In the genomic region with DNA sequence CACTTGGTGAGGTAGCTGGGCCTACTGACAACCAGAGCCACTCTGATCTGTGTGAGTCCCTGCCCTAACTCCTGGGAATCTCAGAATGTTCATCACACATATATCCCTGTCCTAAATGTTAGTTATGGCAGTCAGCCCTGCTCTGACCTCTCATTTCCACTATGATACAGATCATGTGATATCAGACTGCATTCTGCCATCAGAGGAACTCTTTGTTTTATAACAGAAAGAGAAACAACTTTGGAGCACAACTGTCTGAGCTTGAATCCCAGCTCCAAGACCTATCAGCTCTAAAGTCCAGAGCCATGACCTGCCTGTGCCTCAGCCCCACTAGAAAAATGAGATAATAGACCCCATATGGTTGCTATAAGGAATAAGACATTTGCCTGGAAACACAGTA, we compare ENCODE assay signal across 23 cellular contexts. TPM values are rescaled to one million over a fixed set of nuclear protein-coding genes. Genes with fewer than 3 reads are reported as not detected.
DNase-seq lines count a peak whose midpoint lies in the region; TF ChIP-seq lines count a peak whose summit lies in the region.
"Had no signal": no experiment of that assay in that cellular context is flagged by ENCODE, and none has a peak within 500 bp of the region (broad histone marks: within the 10 kb centered on the region; RNA-seq: fewer than 3 reads in every experiment).

No MANE protein-coding gene starts in this region.

- H3K9me3 ChIP-seq in adrenal gland (replicated peaks in 1 of 3) (no peaks in the 10 kb centered on the region), tibial artery (peaks cover 0 to 4% (median 0%) of the 10 kb centered on the region in 3 donors)
- H3K9me3 ChIP-seq: A549; BE2C; BLaER1 treated with 17β-estradiol and CSF1 and Interleukin-3, amounts not matched to agents 10 nM and 100 nM; Caco-2; HAP-1 had no signal

- H3K27ac ChIP-seq in adrenal gland (peak overlapping the region in 3 of 5 donors; percentile 11 to 88 (median 72)), tibial artery (no peak overlapping the region)
- H3K27ac ChIP-seq: A549; BLaER1 treated with 17β-estradiol and CSF1 and Interleukin-3, amounts not matched to agents 10 nM and 100 nM had no signal

- no peaks in the 10 kb centered on the region for H3K36me3 ChIP-seq in adrenal gland (replicated peaks in 1 of 2)
- H3K36me3 ChIP-seq in tibial artery: no peaks in the 10 kb centered on the region
- H3K36me3 ChIP-seq: BLaER1 treated with 17β-estradiol and CSF1 and Interleukin-3, amounts not matched to agents 10 nM and 100 nM; HAP-1 had no signal

- intact Hi-C loops in adrenal gland (cut with DNase I) (no loop called here), tibial artery (cut with DNase I; ENCODE audit: low total_unique reads) (no loop called here)

- peaks cover 4 to 44% of the 10 kb centered on the region in 2 donors for H3K4me1 ChIP-seq in adrenal gland (replicated peaks in 1 of 2)
- no peaks in the 10 kb centered on the region for H3K4me1 ChIP-seq in tibial artery
- H3K4me1 ChIP-seq: A549, BE2C, HAP-1 had no signal

- TF ChIP-seq CTCF in adrenal gland (IDR thresholded peaks at IDR 0.05) (no peak), tibial artery (IDR thresholded peaks at IDR 0.05) (no peak)

- DNase-seq in COLO829 (ENCODE audit: low spot score) (peak; percentile 89), OCI-M1 (lab: John Stamatoyannopoulos, UW) (peak; percentile 55), adrenal gland (no peak), pons (ENCODE audit: low spot score) (peak; percentile 22), NCI-H1092 (lab: John Stamatoyannopoulos, UW) (no peak), tibial artery (no peak), NCI-H446 (lab: John Stamatoyannopoulos, UW) (no peak)
- DNase-seq: 8988T; ACHN; AML-193; BE2C; Caco-2; CD4-positive, alpha-beta memory T cell; DMS153; EL; GDM1; GOT3; HFFc6 had no signal

- H3K27me3 ChIP-seq in adrenal gland (no peaks in the 10 kb centered on the region), tibial artery (no peaks in the 10 kb centered on the region)
- H3K27me3 ChIP-seq: BE2C; BLaER1 treated with 17β-estradiol and CSF1 and Interleukin-3, amounts not matched to agents 10 nM and 100 nM had no signal

- H3K4me3 ChIP-seq in adrenal gland: no peak overlapping the region
- no peak overlapping the region for H3K4me3 ChIP-seq in tibial artery
- H3K4me3 ChIP-seq: A549; BLaER1 treated with 17β-estradiol and CSF1 and Interleukin-3, amounts not matched to agents 10 nM and 100 nM; GM12878; HAP-1 had no signal

- no peak for TF ChIP-seq POLR2A in adrenal gland (IDR thresholded peaks at IDR 0.05)

RNA-seq across cellular contexts. Expression of a gene that starts 54.6 kb away (rescaled TPM):
- total RNA-seq in adrenal gland: 10 to 100 TPM in 6 of 8 donors, 1 to 10 TPM in 2; 6.8 to 62.6 (median 11.9) TPM
- 10 to 100 TPM; 28.6 to 60.9 (median 34.3) TPM for polyA plus RNA-seq in adrenal gland
- total RNA-seq: CD4-positive, alpha-beta memory T cell had no signal
- polyA plus RNA-seq: CD14-positive monocyte had no signal

Comparison
In these comparisons a context has a peak if more than half of its experiments do, and no peak if none do; other contexts are left out.
1. DNase-seq: peak in COLO829 (single experiment), OCI-M1 (single experiment) and pons (single experiment); none in adrenal gland (0 of 7), NCI-H1092 (single experiment), tibial artery (0 of 2) and NCI-H446 (0 of 2).
2. H3K27ac ChIP-seq: peak in adrenal gland (3 of 5); none in tibial artery (0 of 2).